ENCODE assay signal across 10 cellular contexts in genomic region chr16:28615486-28616223, GRCh38. TPM values are rescaled to one million over a fixed set of nuclear protein-coding genes. Genes with fewer than 3 reads are reported as not detected.
DNase-seq lines count a peak whose midpoint lies in the region; ATAC-seq and TF ChIP-seq lines count a peak whose summit lies in the region.
"Not testable (repeated sequence)": the region's sequence is repeated elsewhere in the genome, so short reads cannot be mapped to it uniquely, and the experiment has no call there.
"Had no signal": no experiment of that assay in that cellular context is flagged by ENCODE, and none has a peak within 500 bp of the region (broad histone marks: within the 10 kb centered on the region; RNA-seq: fewer than 3 reads in every experiment).

No MANE protein-coding gene starts in this region.

- H3K27ac Mint-ChIP-seq in natural killer cell = not testable (repeated sequence)

- peaks cover 8 to 12% of the 10 kb centered on the region in 2 donors for H3K4me1 Mint-ChIP-seq in natural killer cell

- peak; percentile 65 for TF ChIP-seq CTCF in WI38 (IDR thresholded peaks at IDR 0.05; ENCODE audit: low read depth, low read length)
- peak; percentile 48 for TF ChIP-seq CTCF in natural killer cell (IDR thresholded peaks at IDR 0.05)
- TF ChIP-seq CTCF in testis (IDR thresholded peaks at IDR 0.05) = peak; percentile 42 to 70 (median 65)

- H3K4me1 ChIP-seq in testis = not testable (repeated sequence)

- H3K36me3 ChIP-seq in testis (ENCODE audit: low read depth, missing control alignments) = not testable (repeated sequence)

- intact Hi-C loops in left cardiac atrium (cut with DNase I); natural killer cell (cut with micrococcal nuclease); testis (cut with DNase I; ENCODE audit: low total_unique reads): not testable (repeated sequence)

- not testable (repeated sequence) for H3K27me3 Mint-ChIP-seq in natural killer cell (ENCODE audit: low read depth in 2 of 2)

- not testable (repeated sequence) for H3K27me3 ChIP-seq in testis

- not testable (repeated sequence) for H3K4me3 Mint-ChIP-seq in natural killer cell

- H3K9me3 ChIP-seq in testis = not testable (repeated sequence)

- DNase-seq in COR-L47 (lab: John Stamatoyannopoulos, UW) (peak; percentile 9), HT1080 (ENCODE audit: low read depth) (peak; percentile 58), NCI-H82 (lab: John Stamatoyannopoulos, UW) (peak; percentile 59), cerebellar cortex (ENCODE audit: low spot score) (peak; percentile 75), left cardiac atrium (peak; percentile 74), testis (peak; percentile 80)
- DNase-seq in natural killer cell = not testable (repeated sequence)

- 46 to 48% methylated on average over 16 to 17 of the region's 24 CpGs for WGBS in testis, 2 donors

- not testable (repeated sequence) for H3K36me3 Mint-ChIP-seq in natural killer cell

- H3K27ac ChIP-seq in testis = not testable (repeated sequence)

- ATAC-seq in left cardiac atrium = peak in 1 of 2 donors; percentile 15
- ATAC-seq in natural killer cell = not testable (repeated sequence)

- not testable (repeated sequence) for TF ChIP-seq POLR2A in testis (IDR thresholded peaks at IDR 0.05)

- not testable (repeated sequence) for H3K9me3 Mint-ChIP-seq in natural killer cell

- H3K4me3 ChIP-seq in WI38 (ENCODE audit: low read depth, low read length); testis: not testable (repeated sequence)

RNA-seq across cellular contexts. Expression of gene SULT1A1, which starts 5.8 kb away (rescaled TPM):
- total RNA-seq in HT1080 (2014; rRNA removed; shearing (Covaris generic)) = 1.1 and 1.7 TPM in 2 replicates
- polyA plus RNA-seq in HT1080 (2015; cell fraction: cytosol; rRNA removed) = 1.5 and 2.1 TPM in 2 replicates
- 1.6 and 1.7 TPM in 2 replicates for polyA plus RNA-seq in HT1080 (2015; cell fraction: nucleus; rRNA removed)
- 10 to 100 TPM; 15.4 to 23.1 TPM for total RNA-seq in left cardiac atrium
- 10 to 100 TPM in 1 of 3 donors, 1 to 10 TPM in 2; 5.7 to 15.8 (median 7.8) TPM for total RNA-seq in natural killer cell
- 10 to 100 TPM; 34.9 to 42.6 TPM for total RNA-seq in testis
- polyA plus RNA-seq in testis (ENCODE audit: insufficient read depth, low read depth, low replicate concordance) = 50.9 TPM

RNA-seq across cellular contexts. Expression of gene SULT1A2, which starts 18.8 kb away (rescaled TPM):
- total RNA-seq in HT1080 (2014; rRNA removed; shearing (Covaris generic)) = 1.0 TPM in 1 of 2 replicates, not detected in the other
- polyA plus RNA-seq in HT1080 (2015; cell fraction: cytosol; rRNA removed) = not detected in 2 replicates
- 0.20 and 0.29 TPM in 2 replicates for polyA plus RNA-seq in HT1080 (2015; cell fraction: nucleus; rRNA removed)
- total RNA-seq in left cardiac atrium = 1 to 10 TPM; 1.3 to 2.1 TPM
- under 1 TPM in 1 of 3 donors, not detected in 2; 0.40 TPM for total RNA-seq in natural killer cell
- total RNA-seq in testis = 1 to 10 TPM; 1.1 to 2.5 TPM
- 0.96 TPM for polyA plus RNA-seq in testis (ENCODE audit: insufficient read depth, low read depth, low replicate concordance)
- total RNA-seq: Daoy had no signal

RNA-seq across cellular contexts. Expression of gene NPIPB8, which starts 22.2 kb away (rescaled TPM):
- total RNA-seq in HT1080 (2014; rRNA removed; shearing (Covaris generic)) = 0.23 TPM in 1 of 2 replicates, not detected in the other
- polyA plus RNA-seq in HT1080 (2015; cell fraction: cytosol; rRNA removed) = not detected in 2 replicates
- polyA plus RNA-seq in HT1080 (2015; cell fraction: nucleus; rRNA removed) = 0.12 TPM in 1 of 2 replicates, not detected in the other
- total RNA-seq in left cardiac atrium (under 1 TPM; 0.27 to 0.73 TPM), natural killer cell (1 to 10 TPM in 1 of 3 donors, under 1 TPM in 1, not detected in 1; 0.19 to 3.7 TPM), testis (10 to 100 TPM in 1 of 2 donors, 1 to 10 TPM in 1; 5.8 to 11.5 TPM)
- 13.5 TPM for polyA plus RNA-seq in testis (ENCODE audit: insufficient read depth, low read depth, low replicate concordance)
- total RNA-seq: Daoy, omental fat pad had no signal
